ENCODE assay signal across 9 cellular contexts in the genomic region with DNA sequence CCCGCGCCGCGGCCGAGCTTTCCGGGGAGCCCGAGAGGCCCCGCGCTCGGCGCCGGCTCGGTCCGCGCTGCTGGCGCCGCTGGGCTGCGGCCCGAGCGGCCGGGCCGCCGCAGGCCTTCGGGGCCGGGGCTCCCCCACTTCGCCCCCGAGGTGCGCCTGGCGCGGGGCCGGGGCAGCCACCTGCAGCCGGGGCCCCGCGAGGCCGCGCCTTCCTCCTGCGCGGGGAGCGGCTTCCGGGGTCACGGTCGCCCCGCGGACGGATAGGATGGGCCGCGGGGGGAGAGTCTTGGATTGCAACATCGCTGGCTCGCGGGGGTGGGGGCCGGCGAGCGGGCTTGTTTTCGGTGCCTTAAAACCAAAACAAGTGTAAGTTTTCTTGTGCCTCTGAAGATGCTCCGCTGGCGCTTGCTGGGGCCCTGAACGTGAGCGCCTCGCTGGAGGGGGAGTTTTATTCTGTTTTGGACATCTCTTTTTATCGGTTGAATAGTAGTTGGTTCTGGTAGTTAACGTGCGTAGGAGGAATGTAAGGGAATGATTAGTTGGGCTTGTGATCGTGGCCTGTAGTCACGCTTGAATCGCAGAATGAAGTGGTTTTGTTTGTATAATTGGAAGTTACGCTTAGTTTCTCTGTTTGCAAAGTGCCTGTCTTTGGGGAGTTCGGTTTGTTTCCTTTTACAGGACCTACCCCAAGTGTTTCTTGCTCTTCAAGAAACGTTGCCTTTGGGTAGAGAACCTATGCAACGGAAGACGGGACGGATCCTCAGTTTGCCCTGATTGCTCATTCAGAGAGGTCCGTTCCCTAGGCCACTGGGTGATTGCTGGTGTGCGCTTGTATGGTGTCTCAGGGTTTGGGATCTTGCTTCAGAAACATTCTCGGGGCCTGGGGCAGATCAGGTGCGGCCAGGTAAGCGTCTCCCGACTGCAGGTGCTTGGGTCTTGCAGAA. TPM values are rescaled to one million over a fixed set of nuclear protein-coding genes. Genes with fewer than 3 reads are reported as not detected.
DNase-seq lines count a peak whose midpoint lies in the region; ATAC-seq and TF ChIP-seq lines count a peak whose summit lies in the region.
"Had no signal": no experiment of that assay in that cellular context is flagged by ENCODE, and none has a peak within 500 bp of the region (broad histone marks: within the 10 kb centered on the region; RNA-seq: fewer than 3 reads in every experiment).

No MANE protein-coding gene starts in this region.

- intact Hi-C loops in Caco-2 (cut with micrococcal nuclease; ENCODE audit: unreplicated experiment) (no loop called here), OCI-LY7 (cut with micrococcal nuclease; ENCODE audit: unreplicated experiment) (loop anchor here (10.0 kb wide), 2 partner anchors 105 to 305 kb away; a partner anchor contains a TSS), prostate gland (cut with DNase I) (loop anchor here (5.0 to 10.0 kb wide), 2 partner anchors 55 to 112 kb away; a partner anchor contains a TSS)

- peaks cover 26% of the 10 kb centered on the region; the same call in 1 of the 2 replicates for H4K20me1 ChIP-seq in OCI-LY7 (ENCODE audit: insufficient read depth, low read length)

- H3K4me1 ChIP-seq in Caco-2 (peaks cover 5% of the 10 kb centered on the region; the same call in 1 of the 2 replicates), OCI-LY7 (ENCODE audit: insufficient read depth, low read length, poor library complexity, severe bottlenecking) (peaks cover 19% of the 10 kb centered on the region), prostate gland (replicated peaks) (peaks cover 19% of the 10 kb centered on the region)

- H3K27ac Mint-ChIP-seq in Caco-2 (ENCODE audit: unreplicated experiment), result peak overlapping the region; percentile 98
- H3K27ac Mint-ChIP-seq in HFFc6, result peak overlapping the region; percentile 90

- H3K36me3 ChIP-seq in Caco-2 (ENCODE audit: control insufficient read depth, insufficient read depth, low read length) (no peaks in the 10 kb centered on the region; the same call in none of the 2 replicates), OCI-LY7 (ENCODE audit: insufficient read depth, low read length) (peaks cover 52% of the 10 kb centered on the region), prostate gland (peaks cover 3 to 5% of the 10 kb centered on the region in 2 donors)

- H3K36me3 Mint-ChIP-seq in Caco-2 (ENCODE audit: insufficient read depth, unreplicated experiment) (peaks cover 34% of the 10 kb centered on the region), HFFc6 (ENCODE audit: low read depth) (peaks cover 16% of the 10 kb centered on the region)

- H2AFZ ChIP-seq in OCI-LY7 (ENCODE audit: low read length), result no peak overlapping the region

- POLR2A ChIA-PET in Caco-2 (lab: Charles Lee), result interaction anchor here (1.6 kb wide), 1 partner anchor 33 kb away, joined by 6 read pairs; no protein-coding TSS in a partner anchor
- POLR2A ChIA-PET in OCI-LY7 (lab: Charles Lee), result no interaction called here

- H3K27ac ChIP-seq in OCI-LY7 (ENCODE audit: low read depth, low read length, poor library complexity, severe bottlenecking) (peak overlapping the region; percentile 62), prostate gland (peak overlapping the region; percentile 95 to 96)

- TF ChIP-seq POLR2A in prostate gland (IDR thresholded peaks at IDR 0.05), result no peak

- under 1% methylated on average over 45 of the region's 77 CpGs for WGBS in prostate gland

- H3K9me3 Mint-ChIP-seq in Caco-2 (ENCODE audit: unreplicated experiment) (no peaks in the 10 kb centered on the region), HFFc6 (no peaks in the 10 kb centered on the region)

- peaks cover 53% of the 10 kb centered on the region for H3K79me2 ChIP-seq in OCI-LY7 (ENCODE audit: insufficient read depth, low read depth, low read length)

- H3K27me3 Mint-ChIP-seq in Caco-2 (ENCODE audit: insufficient read depth, unreplicated experiment) (no peaks in the 10 kb centered on the region), HFFc6 (ENCODE audit: insufficient read depth) (peaks cover 2% of the 10 kb centered on the region; the same call in 1 of the 2 replicates)

- H3K4me3 Mint-ChIP-seq in Caco-2 (ENCODE audit: unreplicated experiment) (peak overlapping the region; percentile 100), HFFc6 (peak overlapping the region; percentile 97)

- ATAC-seq in GM18517 (IDR thresholded peaks at IDR 0.05; ENCODE audit: unreplicated experiment), result no peak

- peak overlapping the region; percentile 82 for H3K4me2 ChIP-seq in OCI-LY7 (ENCODE audit: low read length)

- H3K27me3 ChIP-seq in Caco-2 (replicated peaks; ENCODE audit: control insufficient read depth, insufficient read depth, low read length) (no peaks in the 10 kb centered on the region), prostate gland (replicated peaks; ENCODE audit: insufficient read depth) (no peaks in the 10 kb centered on the region)

- H3K4me1 Mint-ChIP-seq in Caco-2 (ENCODE audit: low read depth, unreplicated experiment) (no peaks in the 10 kb centered on the region), HFFc6 (ENCODE audit: low read depth) (peaks cover 14% of the 10 kb centered on the region)

- peak overlapping the region; percentile 64 for H3K4me3 ChIP-seq in Caco-2 (ENCODE audit: low read depth, low read length)
- peak overlapping the region; percentile 99 for H3K4me3 ChIP-seq in OCI-LY7 (ENCODE audit: low read depth, low read length, poor library complexity, severe bottlenecking)
- H3K4me3 ChIP-seq in prostate gland, result peak overlapping the region; percentile 68 to 75

- no peaks in the 10 kb centered on the region for H3K9me2 ChIP-seq in OCI-LY7 (ENCODE audit: insufficient read depth, low read length)

- H3K9me3 ChIP-seq in Caco-2 (no peaks in the 10 kb centered on the region), OCI-LY7 (ENCODE audit: low read length) (no peaks in the 10 kb centered on the region; the same call in 1 of the 2 replicates), prostate gland (no peaks in the 10 kb centered on the region)

- peak in 1 of 2 experiments; percentile 29 for DNase-seq in Caco-2
- peak; percentile 39 for DNase-seq in HFFc6
- DNase-seq in OCI-LY7 (ENCODE audit: low spot score), result peak; percentile 73
- DNase-seq in activated effector memory CD4-positive, alpha-beta T cell treated with anti-CD3 and anti-CD28 coated beads, Interleukin-2, amount 50 U/mL, for 16 hours, result peak; percentile 87
- DNase-seq in globus pallidus (ENCODE audit: low spot score), result peak; percentile 17
- DNase-seq in prostate gland (ENCODE audit: low spot score), result no peak
- no peak for DNase-seq in H4 (ENCODE audit: low spot score)

- TF ChIP-seq CTCF in Caco-2 (IDR thresholded peaks at IDR 0.05; ENCODE audit: insufficient read depth in 1 of 2, low read depth in 1 of 2, low read length in 1 of 2, severe bottlenecking in 1 of 2, unreplicated experiment in 1 of 2), result no peak
- no peak for TF ChIP-seq CTCF in HFFc6 (IDR thresholded peaks at IDR 0.05)
- no peak for TF ChIP-seq CTCF in OCI-LY7 (conservative IDR thresholded peaks at IDR 0.05; ENCODE audit: low read length)
- TF ChIP-seq CTCF in prostate gland (IDR thresholded peaks at IDR 0.05), result no peak

- CTCF ChIA-PET in Caco-2 (lab: Charles Lee), result no interaction called here
- CTCF ChIA-PET in OCI-LY7 (lab: Charles Lee; ENCODE audit: unreplicated experiment), result interaction anchor here (0.6 kb wide), 1 partner anchor 57 kb away, joined by 3 read pairs; no protein-coding TSS in a partner anchor

- BruUV-seq in Caco-2 (replicated peaks; lab: Mats Ljungman, UMichigan), result TSS peak; percentile 86
- TSS peak; percentile 93 for BruUV-seq in OCI-LY7 (replicated peaks; lab: Mats Ljungman, UMichigan)

RNA-seq across cellular contexts. Expression of a gene that starts 0.7 kb away (rescaled TPM):
- total RNA-seq in Caco-2 (2022) (178 and 199 TPM in 2 replicates), OCI-LY7 (2022) (323 and 349 TPM in 2 replicates), prostate gland (100 to 1,000 TPM in 1 of 2 donors, 10 to 100 TPM in 1; 58.2 to 110 TPM)
- 100 to 1,000 TPM; 116 to 147 (median 138) TPM for total RNA-seq in HFFc6 (2021; fragmentation: NEBNext Ultra II Directional; extraction: Animal tissue kit (Norgen Biotek cat#: 25700))
- 122 and 126 TPM in 2 replicates for total RNA-seq in OCI-LY7 (2014; rRNA removed; shearing (Covaris generic))
- total RNA-seq in H4 (2014; rRNA removed; shearing (Covaris generic)), result 77.4 and 121 TPM in 2 replicates

RNA-seq across cellular contexts. Expression of a gene that starts 23.3 kb away (rescaled TPM):
- total RNA-seq in Caco-2 (2022) (4.2 and 5.0 TPM in 2 replicates), OCI-LY7 (2022) (2.4 and 3.2 TPM in 2 replicates), prostate gland (10 to 100 TPM; 12.1 to 41.6 TPM)
- total RNA-seq in HFFc6 (2021; fragmentation: NEBNext Ultra II Directional; extraction: Animal tissue kit (Norgen Biotek cat#: 25700)), result under 1 TPM; 0.11 to 0.28 (median 0.16) TPM
- 2.9 and 6.3 TPM in 2 replicates for total RNA-seq in OCI-LY7 (2014; rRNA removed; shearing (Covaris generic))
- total RNA-seq in H4 (2014; rRNA removed; shearing (Covaris generic)), result 0.06 and 1.3 TPM in 2 replicates

RNA-seq across cellular contexts. Expression of a gene that starts 41.5 kb away (rescaled TPM):
- total RNA-seq in Caco-2 (2022), result 48.3 and 48.6 TPM in 2 replicates
- total RNA-seq in HFFc6 (2021; fragmentation: NEBNext Ultra II Directional; extraction: Animal tissue kit (Norgen Biotek cat#: 25700)), result 10 to 100 TPM; 73.7 to 84.6 (median 78.1) TPM
- 75.8 and 99.4 TPM in 2 replicates for total RNA-seq in OCI-LY7 (2014; rRNA removed; shearing (Covaris generic))
- 43.5 and 47.2 TPM in 2 replicates for total RNA-seq in OCI-LY7 (2022)
- 100 to 1,000 TPM; 108 to 148 TPM for total RNA-seq in prostate gland
- 41.5 and 53.8 TPM in 2 replicates for total RNA-seq in H4 (2014; rRNA removed; shearing (Covaris generic))

RNA-seq across cellular contexts. Expression of a gene that starts 41.6 kb away (rescaled TPM):
- total RNA-seq in Caco-2 (2022) (37.3 and 37.6 TPM in 2 replicates), OCI-LY7 (2022) (24.1 and 26.6 TPM in 2 replicates), prostate gland (100 to 1,000 TPM in 1 of 2 donors, 10 to 100 TPM in 1; 99.6 to 132 TPM)
- total RNA-seq in HFFc6 (2021; fragmentation: NEBNext Ultra II Directional; extraction: Animal tissue kit (Norgen Biotek cat#: 25700)), result 10 to 100 TPM; 46.8 to 68.1 (median 52.6) TPM
- 21.3 and 22.5 TPM in 2 replicates for total RNA-seq in OCI-LY7 (2014; rRNA removed; shearing (Covaris generic))
- total RNA-seq in H4 (2014; rRNA removed; shearing (Covaris generic)), result 27.9 and 37.1 TPM in 2 replicates

RNA-seq across cellular contexts. Expression of a gene that starts 54.3 kb away (rescaled TPM):
- total RNA-seq in Caco-2 (2022), result not detected in 2 replicates
- not detected for total RNA-seq in HFFc6 (2021; fragmentation: NEBNext Ultra II Directional; extraction: Animal tissue kit (Norgen Biotek cat#: 25700))
- total RNA-seq in OCI-LY7 (2014; rRNA removed; shearing (Covaris generic)), result not detected in 2 replicates
- not detected in 2 replicates for total RNA-seq in OCI-LY7 (2022)
- 1 to 10 TPM in 1 of 2 donors, under 1 TPM in 1; 0.82 to 1.9 TPM for total RNA-seq in prostate gland
- total RNA-seq in H4 (2014; rRNA removed; shearing (Covaris generic)), result not detected in 2 replicates
- total RNA-seq: HT1080 had no signal

Comparison
In these comparisons a context has a peak if more than half of its experiments do, and no peak if none do; other contexts are left out.
1. DNase-seq: peak in HFFc6 (single experiment), OCI-LY7 (single experiment), activated effector memory CD4-positive, alpha-beta T cell treated with anti-CD3 and anti-CD28 coated beads, Interleukin-2, amount 50 U/mL, for 16 hours (single experiment) and globus pallidus (single experiment); none in prostate gland (single experiment) and H4 (single experiment).
2. Peak in every context shown above with its lines, with median percentiles within 50 percentile points of each other: H3K4me3 ChIP-seq.